ENCODE assay signal across 8 cellular contexts in genomic region chr2:42359304-42359749, GRCh38. TPM values are rescaled to one million over a fixed set of nuclear protein-coding genes. Genes with fewer than 3 reads are reported as not detected.
DNase-seq lines count a peak whose midpoint lies in the region; ATAC-seq and TF ChIP-seq lines count a peak whose summit lies in the region.

No MANE protein-coding gene starts in this region.

- H3K27me3 ChIP-seq in hepatocyte = no peaks in the 10 kb centered on the region
- H3K27me3 ChIP-seq in suprapubic skin = no peaks in the 10 kb centered on the region

- H3K36me3 Mint-ChIP-seq in activated T-cell treated with anti-CD3 and anti-CD28 coated beads, Interleukin-2, amount 50 U/mL, for 4 hours (ENCODE audit: insufficient read depth) = peaks cover 4% of the 10 kb centered on the region

- H3K4me1 ChIP-seq in hepatocyte (ENCODE audit: insufficient read depth) = peaks cover 10% of the 10 kb centered on the region
- H3K4me1 ChIP-seq in suprapubic skin = peaks cover 34% of the 10 kb centered on the region

- intact Hi-C loops in sciatic nerve (cut with DNase I) = no loop called here

- H3K27ac ChIP-seq in VCaP (peak overlapping the region; percentile 97), hepatocyte (peak overlapping the region; percentile 93), suprapubic skin (no peak overlapping the region)

- peaks cover 35% of the 10 kb centered on the region for H4K20me1 ChIP-seq in hepatocyte (ENCODE audit: insufficient read depth, poor library complexity, severe bottlenecking)

- H3K4me3 ChIP-seq in hepatocyte (peak overlapping the region; percentile 74), suprapubic skin (peak overlapping the region; percentile 95)

- peaks cover 61% of the 10 kb centered on the region for H3K4me1 Mint-ChIP-seq in activated T-cell treated with anti-CD3 and anti-CD28 coated beads, Interleukin-2, amount 50 U/mL, for 4 hours (ENCODE audit: low read depth)

- H3K4me3 Mint-ChIP-seq in activated T-cell treated with anti-CD3 and anti-CD28 coated beads, Interleukin-2, amount 50 U/mL, for 4 hours = peak overlapping the region; percentile 93

- no peaks in the 10 kb centered on the region for H3K27me3 Mint-ChIP-seq in activated T-cell treated with anti-CD3 and anti-CD28 coated beads, Interleukin-2, amount 50 U/mL, for 4 hours (ENCODE audit: low read depth)

- TF ChIP-seq POLR2A in suprapubic skin (IDR thresholded peaks at IDR 0.05) = no peak

- no peaks in the 10 kb centered on the region for H3K9me3 Mint-ChIP-seq in activated T-cell treated with anti-CD3 and anti-CD28 coated beads, Interleukin-2, amount 50 U/mL, for 4 hours

- no peak for TF ChIP-seq EP300 in suprapubic skin (IDR thresholded peaks at IDR 0.05)

- DNase-seq in activated T-cell treated with anti-CD3 and anti-CD28 coated beads, Interleukin-2, amount 50 U/mL, for 4 hours = no peak
- DNase-seq in activated T-cell treated with anti-CD3 and anti-CD28 coated beads, Interleukin-2, amount 50 U/mL, for 1 hour = no peak
- no peak for DNase-seq in hepatocyte (ENCODE audit: low spot score)
- DNase-seq in suprapubic skin (ENCODE audit: low spot score in 2 of 2) = no peak
- DNase-seq in NCI-H526 treated with DMSO at 0.1 percent for 48 hours (lab: John Stamatoyannopoulos, UW) = no peak
- no peak for DNase-seq in sciatic nerve (ENCODE audit: low spot score)
- no peak for DNase-seq in HT-29 (ENCODE audit: low spot score)

- no peaks in the 10 kb centered on the region for H3K9me2 ChIP-seq in hepatocyte (replicated peaks; ENCODE audit: insufficient read depth)

- H3K36me3 ChIP-seq in hepatocyte (replicated peaks; ENCODE audit: insufficient read depth, low read depth) (no peaks in the 10 kb centered on the region), suprapubic skin (no peaks in the 10 kb centered on the region)

- 76% methylated on average over 2 of the region's 2 CpGs for WGBS in hepatocyte (ENCODE audit: low lambda C conversion rate, missing lambda C conversion rate)
- 38% methylated on average over 2 of the region's 2 CpGs for WGBS in suprapubic skin

- ATAC-seq in activated T-cell treated with anti-CD3 and anti-CD28 coated beads, Interleukin-2, amount 50 U/mL, for 4 hours = no peak
- no peak for ATAC-seq in sciatic nerve

- H3K79me2 ChIP-seq in hepatocyte = peaks cover 66% of the 10 kb centered on the region

- no peak for TF ChIP-seq CTCF in VCaP (conservative IDR thresholded peaks at IDR 0.05)
- TF ChIP-seq CTCF in hepatocyte (IDR thresholded peaks at IDR 0.05; ENCODE audit: poor library complexity) = no peak
- TF ChIP-seq CTCF in suprapubic skin (IDR thresholded peaks at IDR 0.05) = no peak

- H3K4me2 ChIP-seq in hepatocyte = peak overlapping the region; percentile 70

- H2AFZ ChIP-seq in hepatocyte = no peak overlapping the region

- no peaks in the 10 kb centered on the region for H3K9me3 ChIP-seq in hepatocyte (ENCODE audit: low read depth)
- H3K9me3 ChIP-seq in suprapubic skin = no peaks in the 10 kb centered on the region

RNA-seq across cellular contexts. Expression of gene COX7A2L, which starts 1.7 kb away (rescaled TPM):
- 100 to 1,000 TPM in 1 of 3 donors, 10 to 100 TPM in 2; 89.6 to 100 (median 96.2) TPM for total RNA-seq in activated T-cell treated with anti-CD3 and anti-CD28 coated beads, Interleukin-2, amount 50 U/mL, for 4 hours
- total RNA-seq in hepatocyte (247 and 252 TPM in 2 replicates), suprapubic skin (100 to 1,000 TPM in 2 of 4 donors, 10 to 100 TPM in 2; 69.3 to 112 (median 99.0) TPM), sciatic nerve (67.7 TPM)
- 130 and 134 TPM in 2 replicates for polyA plus RNA-seq in hepatocyte
- 89.7 and 93.1 TPM in 2 replicates for total RNA-seq in HT-29 (2014; rRNA removed; shearing (Covaris generic))
